ENCODE assay signal across 1 cellular context in the genomic region with DNA sequence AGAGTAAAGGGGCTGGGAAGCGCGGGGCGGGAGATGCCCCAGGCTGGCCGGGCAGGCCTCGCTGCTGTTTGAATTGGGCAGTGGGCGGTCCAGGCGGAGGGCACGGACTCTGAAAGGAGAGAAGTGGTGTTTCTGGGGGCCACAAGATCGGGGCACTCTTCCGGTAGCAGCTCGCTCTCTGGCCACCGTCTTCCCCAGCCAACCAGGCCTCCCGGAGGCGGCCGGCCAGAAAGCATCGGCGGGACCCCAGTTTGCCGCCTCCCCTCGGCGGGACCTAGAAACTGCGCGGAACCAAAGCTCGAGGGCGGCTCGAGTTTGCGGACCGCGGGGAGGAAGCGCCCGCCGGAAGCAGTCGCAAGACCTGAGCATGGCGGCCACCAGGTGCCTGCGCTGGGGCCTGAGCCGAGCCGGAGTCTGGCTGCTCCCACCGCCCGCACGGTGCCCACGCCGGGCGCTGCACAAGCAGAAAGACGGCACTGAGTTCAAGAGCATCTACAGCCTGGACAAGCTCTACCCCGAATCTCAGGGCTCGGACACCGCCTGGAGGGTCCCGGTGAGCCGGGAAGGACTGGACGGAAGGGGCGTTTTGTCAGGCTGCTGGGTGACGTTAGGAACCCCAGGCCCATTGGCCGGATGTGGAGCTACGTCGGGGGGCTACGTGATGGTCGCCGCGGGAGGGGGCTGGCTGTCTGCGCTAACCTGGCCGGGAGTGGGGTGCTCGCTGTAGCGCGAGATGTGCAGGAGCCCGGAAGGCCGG.
TF ChIP-seq lines count a peak whose summit lies in the region.

Gene MRPL58 (plus strand): TSS at position 351 of the 757 bp plus-strand sequence. CDS start 17 bp downstream, at position 368.

TF ChIP-seq in K562, 482 proteins besides CTCF, POLR2A, EP300 and RAD21 (continued from another document and continues in another):
- TF ChIP-seq HMGXB4 (CRISPR knock-in tag; IDR thresholded peaks at IDR 0.05) (peak; percentile 72; the same call in 1 of the 2 replicates), GABPB1 (CRISPR knock-in tag; IDR thresholded peaks at IDR 0.05) (peak; percentile 99), ZNF347 (CRISPR knock-in tag; IDR thresholded peaks at IDR 0.05; ENCODE audit: low read depth) (no peak), ETV5 (CRISPR knock-in tag; IDR thresholded peaks at IDR 0.05; ENCODE audit: low read depth) (peak; percentile 86), POLR2AphosphoS5 (IDR thresholded peaks at IDR 0.05; ENCODE audit: control insufficient read depth, insufficient read depth, low read depth, low read length) (peak; percentile 87), SAFB (IDR thresholded peaks at IDR 0.05; ENCODE audit: borderline replicate concordance, low read depth, low read length) (0 out of 2 replicates have a peak, but pooled peaks have one; percentile 40), POLR2B (IDR thresholded peaks at IDR 0.05; ENCODE audit: low read depth, partially characterized antibody) (peak; percentile 82), HES1 (IDR thresholded peaks at IDR 0.05; ENCODE audit: low read depth) (no peak), PCBP2 (IDR thresholded peaks at IDR 0.05; ENCODE audit: low read depth, low read length, poor library complexity, severe bottlenecking) (no peak), ZBTB2 (IDR thresholded peaks at IDR 0.05) (no peak), ZNF311 (CRISPR knock-in tag; IDR thresholded peaks at IDR 0.05) (no peak; the same call in 1 of the 2 replicates), NELFE (IDR thresholded peaks at IDR 0.05; ENCODE audit: insufficient read depth, insufficient read length) (no peak), ATF3 (IDR thresholded peaks at IDR 0.05) (no peak), ATF3 (CRISPR knock-in tag; conservative IDR thresholded peaks at IDR 0.05) (no peak; the same call in 1 of the 2 replicates), MTA3 (IDR thresholded peaks at IDR 0.05; ENCODE audit: borderline replicate concordance) (peak; percentile 90), LCOR (CRISPR knock-in tag; IDR thresholded peaks at IDR 0.05) (peak; percentile 82), ZNF263 (CRISPR knock-in tag; IDR thresholded peaks at IDR 0.05; ENCODE audit: borderline replicate concordance) (peak; percentile 63; the same call in 1 of the 2 replicates), EP400 (IDR thresholded peaks at IDR 0.05) (peak; percentile 92), ZNF24 (IDR thresholded peaks at IDR 0.05) (peak; percentile 54), CCNT2 (IDR thresholded peaks at IDR 0.05; ENCODE audit: borderline replicate concordance, extremely low read depth, insufficient read length, low read depth, low read length) (peak; percentile 58), PCBP1 (IDR thresholded peaks at IDR 0.05; ENCODE audit: low read depth, low read length, poor library complexity, severe bottlenecking) (peak; percentile 82), MCM3 (IDR thresholded peaks at IDR 0.05) (no peak), DIDO1 (tag; IDR thresholded peaks at IDR 0.05; ENCODE audit: low read depth) (peak; percentile 80; the same call in 1 of the 2 replicates), ZNF445 (CRISPR knock-in tag; IDR thresholded peaks at IDR 0.05; ENCODE audit: low read depth) (no peak), DMBX1 (CRISPR knock-in tag; IDR thresholded peaks at IDR 0.05; ENCODE audit: borderline replicate concordance) (peak; percentile 74), PTRF (tag; IDR thresholded peaks at IDR 0.05) (no peak), PHF8 (IDR thresholded peaks at IDR 0.05; ENCODE audit: borderline replicate concordance, low read length) (peak; percentile 97), GMEB1 (CRISPR knock-in tag; IDR thresholded peaks at IDR 0.05) (peak; percentile 69), SIRT6 (IDR thresholded peaks at IDR 0.05; ENCODE audit: low read depth, low read length) (no peak), XRCC5 (IDR thresholded peaks at IDR 0.05; ENCODE audit: low read depth, low read length) (peak; percentile 96), NCOA6 (IDR thresholded peaks at IDR 0.05) (no peak), RREB1 (CRISPR knock-in tag; IDR thresholded peaks at IDR 0.05) (peak; percentile 94; the same call in 1 of the 2 replicates), ATF4 (CRISPR knock-in tag; IDR thresholded peaks at IDR 0.05) (0 out of 2 replicates have a peak, but pooled peaks have one; percentile 37), POLR2G (IDR thresholded peaks at IDR 0.05; ENCODE audit: low read depth, low read length) (peak; percentile 98), PML (IDR thresholded peaks at IDR 0.05; ENCODE audit: low read length) (peak; percentile 80), MLLT1 (IDR thresholded peaks at IDR 0.05) (no peak; a peak in 1 of 4 replicates)
- TF ChIP-seq, protein P1, sequence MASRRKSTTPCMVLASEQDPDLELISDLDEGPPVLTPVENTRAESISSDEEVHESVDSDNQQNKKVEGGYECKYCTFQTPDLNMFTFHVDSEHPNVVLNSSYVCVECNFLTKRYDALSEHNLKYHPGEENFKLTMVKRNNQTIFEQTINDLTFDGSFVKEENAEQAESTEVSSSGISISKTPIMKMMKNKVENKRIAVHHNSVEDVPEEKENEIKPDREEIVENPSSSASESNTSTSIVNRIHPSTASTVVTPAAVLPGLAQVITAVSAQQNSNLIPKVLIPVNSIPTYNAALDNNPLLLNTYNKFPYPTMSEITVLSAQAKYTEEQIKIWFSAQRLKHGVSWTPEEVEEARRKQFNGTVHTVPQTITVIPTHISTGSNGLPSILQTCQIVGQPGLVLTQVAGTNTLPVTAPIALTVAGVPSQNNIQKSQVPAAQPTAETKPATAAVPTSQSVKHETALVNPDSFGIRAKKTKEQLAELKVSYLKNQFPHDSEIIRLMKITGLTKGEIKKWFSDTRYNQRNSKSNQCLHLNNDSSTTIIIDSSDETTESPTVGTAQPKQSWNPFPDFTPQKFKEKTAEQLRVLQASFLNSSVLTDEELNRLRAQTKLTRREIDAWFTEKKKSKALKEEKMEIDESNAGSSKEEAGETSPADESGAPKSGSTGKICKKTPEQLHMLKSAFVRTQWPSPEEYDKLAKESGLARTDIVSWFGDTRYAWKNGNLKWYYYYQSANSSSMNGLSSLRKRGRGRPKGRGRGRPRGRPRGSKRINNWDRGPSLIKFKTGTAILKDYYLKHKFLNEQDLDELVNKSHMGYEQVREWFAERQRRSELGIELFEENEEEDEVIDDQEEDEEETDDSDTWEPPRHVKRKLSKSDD (conservative IDR thresholded peaks at IDR 0.05; ENCODE audit: low read length): no peak
- TF ChIP-seq, protein P2, sequence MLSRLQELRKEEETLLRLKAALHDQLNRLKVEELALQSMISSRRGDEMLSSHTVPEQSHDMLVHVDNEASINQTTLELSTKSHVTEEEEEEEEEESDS (CRISPR knock-in tag; IDR thresholded peaks at IDR 0.05): no peak
